ENCODE assay signal across 22 cellular contexts in the genomic region with DNA sequence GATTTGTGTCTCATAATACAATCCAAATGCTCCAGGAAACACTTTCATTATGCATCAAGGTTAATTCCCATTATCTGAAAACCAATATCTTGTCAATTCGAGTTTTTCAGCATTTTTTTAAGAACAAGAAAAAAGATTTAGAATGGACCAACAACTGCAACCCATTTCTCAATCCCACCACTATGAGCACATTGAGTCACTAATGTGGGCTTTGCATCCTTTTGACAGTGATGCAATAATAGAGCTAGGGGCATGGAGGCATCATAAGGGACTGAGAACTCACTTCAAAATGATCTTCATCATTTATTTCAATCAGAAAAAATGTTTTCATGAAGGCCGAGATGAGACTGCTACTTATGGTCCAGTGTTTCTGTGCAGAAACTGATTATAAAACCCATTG.
"Had no signal": no experiment of that assay in that cellular context is flagged by ENCODE, and none has a peak within 500 bp of the region (broad histone marks: within the 10 kb centered on the region; RNA-seq: fewer than 3 reads in every experiment).

No MANE protein-coding gene starts in this region.

- H3K27ac Mint-ChIP-seq: dendritic cell treated with granulocyte-macrophage colony-stimulating factor and Interleukin-4, amounts not matched to agents 40 ng/mL and 50 ng/mL, for 4 days; mesothelial cell of epicardium had no signal

- H3K4me1 Mint-ChIP-seq: mesothelial cell of epicardium had no signal

- H3K27me3 ChIP-seq: colonic mucosa, esophagus muscularis mucosa, gastrocnemius medialis, left lung had no signal

- H3K9me3 ChIP-seq: colonic mucosa, esophagus muscularis mucosa, gastrocnemius medialis, heart right ventricle, left lung, lower lobe of right lung, mucosa of descending colon had no signal

- H3K36me3 ChIP-seq: colonic mucosa, esophagus muscularis mucosa, gastrocnemius medialis, heart right ventricle, left lung, lower lobe of right lung had no signal

- H3K27me3 Mint-ChIP-seq: dendritic cell treated with granulocyte-macrophage colony-stimulating factor and Interleukin-4, amounts not matched to agents 40 ng/mL and 50 ng/mL, for 4 days had no signal

- ATAC-seq: gastrocnemius medialis, heart right ventricle, left cardiac atrium, left lung, left ventricle myocardium superior, lower lobe of right lung, mucosa of descending colon had no signal

- H3K4me3 Mint-ChIP-seq: dendritic cell treated with granulocyte-macrophage colony-stimulating factor and Interleukin-4, amounts not matched to agents 40 ng/mL and 50 ng/mL, for 4 days; mesothelial cell of epicardium had no signal

- H3K4me3 ChIP-seq: colonic mucosa, esophagus muscularis mucosa, gastrocnemius medialis, heart right ventricle, left lung, lower lobe of right lung, mucosa of descending colon had no signal

- H3K9me3 Mint-ChIP-seq: dendritic cell treated with granulocyte-macrophage colony-stimulating factor and Interleukin-4, amounts not matched to agents 40 ng/mL and 50 ng/mL, for 4 days; mesothelial cell of epicardium had no signal

- FAIRE-seq: endothelial cell of umbilical vein, islet of Langerhans, keratinocyte had no signal

- H3K27ac ChIP-seq: colonic mucosa, esophagus muscularis mucosa, gastrocnemius medialis, heart right ventricle, left lung, lower lobe of right lung had no signal

- DNase-seq: colonic mucosa; cortex of kidney; effector CD8-positive, alpha-beta T cell; foreskin fibroblast; foreskin melanocyte; gastrocnemius medialis; glutamatergic neuron; head of caudate nucleus; heart right ventricle; hippocampal formation; left cardiac atrium; left lung; left ventricle myocardium superior; lower lobe of right lung; mesenchymal stem cell; mucosa of descending colon had no signal

- H3K36me3 Mint-ChIP-seq: mesothelial cell of epicardium had no signal

- H3K4me1 ChIP-seq: colonic mucosa, gastrocnemius medialis, heart right ventricle, left lung, lower lobe of right lung had no signal
